Comparison of ENCODE assay signal across 7 cellular contexts in genomic region chr3:36993326-36994283, GRCh38. TPM values are rescaled to one million over a fixed set of nuclear protein-coding genes. Genes with fewer than 3 reads are reported as not detected.
DNase-seq lines count a peak whose midpoint lies in the region; ATAC-seq and TF ChIP-seq lines count a peak whose summit lies in the region.

MLH1 (plus strand) TSS chr3:36993518; CDS start chr3:36993548, 30 bp downstream.

- DNase-seq in colonic mucosa (peak; percentile 100), left lung (peak; percentile 95 to 98), NCI-H2171 (lab: John Stamatoyannopoulos, UW) (no peak)
- peak; percentile 99 for DNase-seq in stimulated activated CD4-positive, alpha-beta T cell treated with anti-CD3 and anti-CD28 coated beads, Interleukin-4, amount 100 ng/mL, for 24 hours

- intact Hi-C loops in colonic mucosa (cut with DNase I) = no loop called here
- intact Hi-C loops in left lung (cut with DNase I) = no loop called here

- ATAC-seq in GM19025 (IDR thresholded peaks at IDR 0.05; ENCODE audit: low read depth, unreplicated experiment) = peak; percentile 87
- peak; percentile 92 for ATAC-seq in HG03175 (IDR thresholded peaks at IDR 0.05; ENCODE audit: unreplicated experiment)
- ATAC-seq in left lung = peak; percentile 93

- H3K27ac ChIP-seq in colonic mucosa (peak within 1 kb of the TSS; percentile 97), left lung (peak within 1 kb of the TSS; percentile 99)

- no peaks in the 10 kb centered on the region for H3K27me3 ChIP-seq in colonic mucosa
- no peaks in the 10 kb centered on the region for H3K27me3 ChIP-seq in left lung

- peak within 1 kb of the TSS; percentile 93 for H3K4me3 ChIP-seq in WI38 (ENCODE audit: low read depth, low read length)
- peak within 1 kb of the TSS; percentile 53 for H3K4me3 ChIP-seq in colonic mucosa
- H3K4me3 ChIP-seq in left lung = peak within 1 kb of the TSS; percentile 73 to 81

- H3K4me1 ChIP-seq in colonic mucosa (no peaks in the 10 kb centered on the region), left lung (peaks cover 36 to 47% of the 10 kb centered on the region in 2 donors)

- no peaks in the 10 kb centered on the region for H3K36me3 ChIP-seq in colonic mucosa
- peaks cover 0 to 44% of the 10 kb centered on the region in 2 donors for H3K36me3 ChIP-seq in left lung

- H3K9me3 ChIP-seq in colonic mucosa (no peaks in the 10 kb centered on the region), left lung (no peaks in the 10 kb centered on the region)

- peak within 1 kb of the TSS; percentile 90 to 93 for H3K9ac ChIP-seq in colonic mucosa (ENCODE audit: low read depth in 2 of 2, low read length in 2 of 2)

- TF ChIP-seq CTCF in WI38 (IDR thresholded peaks at IDR 0.05; ENCODE audit: low read depth, low read length) (no peak), colonic mucosa (IDR thresholded peaks at IDR 0.05) (no peak), left lung (IDR thresholded peaks at IDR 0.05) (no peak)

RNA-seq across cellular contexts. Expression of gene MLH1, which starts in this region (rescaled TPM):
- 10 to 100 TPM; 17.5 to 36.5 TPM for total RNA-seq in colonic mucosa
- total RNA-seq in left lung = 10 to 100 TPM; 26.1 to 38.1 TPM
